Comparison of ENCODE assay signal across 9 cellular contexts in genomic region chr20:49482621-49483017, GRCh38. TPM values are rescaled to one million over a fixed set of nuclear protein-coding genes. Genes with fewer than 3 reads are reported as not detected.
DNase-seq lines count a peak whose midpoint lies in the region; ATAC-seq and TF ChIP-seq lines count a peak whose summit lies in the region.
"Had no signal": no experiment of that assay in that cellular context is flagged by ENCODE, and none has a peak within 500 bp of the region (broad histone marks: within the 10 kb centered on the region; RNA-seq: fewer than 3 reads in every experiment).

KCNB1 (minus strand) TSS chr20:49482668; CDS start chr20:49482480, 188 bp downstream.

- in situ Hi-C loops in SK-MEL-5 (cut with HindIII; ENCODE audit: low pct_unique_long_range_greater_than_20kb, low sequenced_read_pairs), result no loop called here

- no peaks in the 10 kb centered on the region for H3K36me3 ChIP-seq in adipocyte (ENCODE audit: control insufficient read depth, insufficient read depth, low read length, severe bottlenecking)
- no peaks in the 10 kb centered on the region for H3K36me3 ChIP-seq in right atrium auricular region
- H3K36me3 ChIP-seq in rectal smooth muscle tissue (ENCODE audit: control insufficient read depth, insufficient read depth, low read length), result no peaks in the 10 kb centered on the region
- H3K36me3 ChIP-seq: neutrophil had no signal

- H3K9me3 ChIP-seq in adipocyte (ENCODE audit: control insufficient read depth, low read length) (no peaks in the 10 kb centered on the region), right atrium auricular region (peaks cover 0 to 2% of the 10 kb centered on the region in 2 donors)
- H3K9me3 ChIP-seq: neutrophil had no signal

- peak in 1 of 2 donors; percentile 37 for TF ChIP-seq CTCF in right atrium auricular region (IDR thresholded peaks at IDR 0.05)

- H3K4me1 ChIP-seq in adipocyte (ENCODE audit: control insufficient read depth, insufficient read depth, low read length) (peaks cover 30% of the 10 kb centered on the region), right atrium auricular region (peaks cover 0 to 24% of the 10 kb centered on the region in 2 donors), rectal smooth muscle tissue (ENCODE audit: control insufficient read depth, insufficient read depth, low read length) (no peaks in the 10 kb centered on the region)

- H3K4me3 ChIP-seq in adipocyte (ENCODE audit: low read length) (peak within 1 kb of the TSS; percentile 81), right atrium auricular region (peak within 1 kb of the TSS; percentile 26 to 53), rectal smooth muscle tissue (ENCODE audit: low read length) (peak within 1 kb of the TSS; percentile 66)

- no peak for ATAC-seq in GM18909 (IDR thresholded peaks at IDR 0.05; ENCODE audit: poor library complexity, unreplicated experiment)

- H3K9ac ChIP-seq in adipocyte (ENCODE audit: low read length) (peak within 1 kb of the TSS; percentile 81), rectal smooth muscle tissue (ENCODE audit: low read length) (no peak within 1 kb of the TSS)

- peak; percentile 51 for DNase-seq in EL
- peak; percentile 20 for DNase-seq in SK-MEL-5 (ENCODE audit: low read depth, low spot score)
- peak; percentile 68 for DNase-seq in adipocyte (ENCODE audit: low read depth)
- no peak for DNase-seq in right atrium auricular region (ENCODE audit: low spot score)
- DNase-seq in NCI-H128 (lab: John Stamatoyannopoulos, UW; ENCODE audit: unreplicated experiment), result no peak
- DNase-seq in NCI-H1092 (lab: John Stamatoyannopoulos, UW), result no peak

- H3K27me3 ChIP-seq in adipocyte (replicated peaks; ENCODE audit: control insufficient read depth, insufficient read depth, low read length), result peaks cover 37% of the 10 kb centered on the region
- H3K27me3 ChIP-seq in right atrium auricular region, result no peaks in the 10 kb centered on the region
- no peaks in the 10 kb centered on the region for H3K27me3 ChIP-seq in rectal smooth muscle tissue (ENCODE audit: control insufficient read depth, insufficient read depth, low read length)

- no peak within 1 kb of the TSS for H3K27ac ChIP-seq in right atrium auricular region
- H3K27ac ChIP-seq in rectal smooth muscle tissue (ENCODE audit: low read depth, low read length), result peak within 1 kb of the TSS; percentile 80
- H3K27ac ChIP-seq: neutrophil had no signal

RNA-seq across cellular contexts. Expression of gene KCNB1, which starts in this region (rescaled TPM):
- total RNA-seq in SK-MEL-5 (2014; rRNA removed; shearing (Covaris generic)), result 0.05 TPM in 1 of 2 replicates, not detected in the other
- polyA plus RNA-seq in SK-MEL-5 (2015; cell fraction: cytosol; rRNA removed), result 0.01 and 0.07 TPM in 2 replicates
- polyA plus RNA-seq in SK-MEL-5 (2015; cell fraction: nucleus; rRNA removed), result 0.01 TPM in 1 of 2 replicates, not detected in the other
- 1 to 10 TPM; 1.4 to 2.7 TPM for total RNA-seq in right atrium auricular region

Comparison
In these comparisons a context has a peak if more than half of its experiments do, and no peak if none do; other contexts are left out.
1. Peak in DNase-seq in SK-MEL-5; RNA of the gene not detected or under 1 TPM.
2. DNase-seq: peak in EL (single experiment) and adipocyte (single experiment); none in right atrium auricular region (single experiment), NCI-H128 (single experiment) and NCI-H1092 (single experiment).
3. Peak in every context shown above with its lines, with median percentiles within 50 percentile points of each other: H3K4me3 ChIP-seq.